ENCODE assay signal across 1 cellular context in genomic region chr4:10298681-10299080, GRCh38.
TF ChIP-seq lines count a peak whose summit lies in the region.

No MANE protein-coding gene starts in this region.

TF ChIP-seq in H1, 55 proteins besides CTCF, POLR2A, EP300 and RAD21:
- TF ChIP-seq NANOG (IDR thresholded peaks at IDR 0.05; ENCODE audit: insufficient read depth, low read depth, low read length, poor library complexity, severe bottlenecking) (no peak), KDM1A (IDR thresholded peaks at IDR 0.05; ENCODE audit: borderline replicate concordance, low read length) (no peak), YY1 (IDR thresholded peaks at IDR 0.05; ENCODE audit: low read depth, low read length) (no peak), ATF2 (IDR thresholded peaks at IDR 0.05; ENCODE audit: low read length) (no peak), MAX (IDR thresholded peaks at IDR 0.05) (no peak), TCF12 (IDR thresholded peaks at IDR 0.05; ENCODE audit: low read depth, low read length) (no peak)
